In the genomic region with DNA sequence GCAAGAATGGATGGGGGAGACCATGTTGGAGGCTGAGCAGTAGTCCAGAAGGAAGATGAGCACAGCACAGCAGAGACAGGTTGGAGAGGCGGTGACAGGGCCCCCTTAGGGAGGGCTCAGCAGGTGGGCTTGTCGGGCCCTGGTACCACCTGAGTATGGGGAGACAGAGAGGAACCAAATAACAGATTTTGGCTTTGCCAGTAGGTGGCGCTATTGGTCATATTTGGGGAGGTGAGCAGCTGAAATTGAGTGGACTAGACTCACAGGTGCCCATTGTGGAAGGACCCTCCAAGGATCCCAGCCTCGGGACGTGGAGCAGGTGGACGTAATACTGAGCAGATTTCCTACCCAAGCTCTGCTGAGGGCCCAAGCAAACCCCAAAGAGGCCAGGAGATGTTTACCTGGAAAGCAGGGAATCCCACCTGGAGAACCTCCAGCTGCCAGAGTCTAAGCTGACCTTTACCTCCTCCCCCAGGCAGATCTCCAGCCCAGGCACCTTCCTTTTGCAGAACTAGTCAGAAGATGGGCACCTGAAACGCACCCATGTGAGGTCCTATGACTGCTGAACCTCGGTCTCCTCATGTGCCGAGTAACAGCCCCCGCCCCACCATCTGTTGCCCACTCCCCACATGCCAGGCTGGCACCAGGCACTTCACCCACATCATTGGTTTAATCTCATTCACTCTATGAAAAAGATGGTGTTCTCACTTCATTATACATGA, we compare ENCODE assay signal across 8 cellular contexts. TPM values are rescaled to one million over a fixed set of nuclear protein-coding genes. Genes with fewer than 3 reads are reported as not detected.
DNase-seq lines count a peak whose midpoint lies in the region; ATAC-seq and TF ChIP-seq lines count a peak whose summit lies in the region.

No MANE protein-coding gene starts in this region.

- WGBS in GM23248 (ENCODE audit: low coverage in 1 of 2, low lambda C conversion rate in 2 of 2, missing lambda C conversion rate in 2 of 2), 2 experiments = 37 to 39% methylated on average over 10 of the region's 10 CpGs

- H3K79me2 ChIP-seq in GM23248 (ENCODE audit: insufficient read depth) = no peaks in the 10 kb centered on the region

- no peaks in the 10 kb centered on the region for H4K20me1 ChIP-seq in GM23248 (ENCODE audit: insufficient read depth)

- H2AFZ ChIP-seq in GM23248 = no peak overlapping the region

- no peak overlapping the region for H3K9ac ChIP-seq in GM23248

- in situ Hi-C loops in GM23248 (cut with MboI) = loop anchor here (5.0 to 10.0 kb wide), 2 partner anchors 123 to 321 kb away; no protein-coding TSS in a partner anchor

- peaks cover 5% of the 10 kb centered on the region; the same call in 1 of the 2 replicates for H3K4me1 ChIP-seq in GM23248 (ENCODE audit: insufficient read depth)

- peaks cover 8% of the 10 kb centered on the region; the same call in 1 of the 2 replicates for H3F3A ChIP-seq in GM23248 (ENCODE audit: insufficient read depth)

- no peak for ATAC-seq in GM21717 (IDR thresholded peaks at IDR 0.05; ENCODE audit: unreplicated experiment)

- no peak overlapping the region for H3K4me3 ChIP-seq in GM23248
- no peak overlapping the region for H3K4me3 ChIP-seq in coronary artery

- no peaks in the 10 kb centered on the region for H3K9me2 ChIP-seq in GM23248 (ENCODE audit: insufficient read depth)

- H3K9me3 ChIP-seq in GM23248 (ENCODE audit: low read depth) = no peaks in the 10 kb centered on the region

- DNase-seq in AG08396 (ENCODE audit: low spot score) = peak; percentile 52
- DNase-seq in GM23248 = peak; percentile 61
- peak; percentile 31 for DNase-seq in NCI-H510A (lab: John Stamatoyannopoulos, UW)
- DNase-seq in activated CD4-positive, alpha-beta T cell treated with anti-CD3 and anti-CD28 coated beads, Interleukin-2, amount 50 U/mL, for 1 hour = peak; percentile 60
- DNase-seq in coronary artery (ENCODE audit: low spot score) = no peak
- peak; percentile 89 for DNase-seq in medulla oblongata (ENCODE audit: extremely low spot score)
- DNase-seq in stimulated activated CD8-positive, alpha-beta memory T cell treated with anti-CD3 and anti-CD28 coated beads, Interleukin-7, amount 100 ng/mL, for 1 hour (ENCODE audit: low read depth in 2 of 2) = peak; percentile 8 to 36

- no peaks in the 10 kb centered on the region for H3K36me3 ChIP-seq in GM23248 (ENCODE audit: low read depth)

- no peaks in the 10 kb centered on the region for H3K27me3 ChIP-seq in GM23248 (replicated peaks; ENCODE audit: insufficient read depth)

- H3K27ac ChIP-seq in GM23248 (no peak overlapping the region), coronary artery (no peak overlapping the region)

- peak; percentile 73 for TF ChIP-seq CTCF in coronary artery (IDR thresholded peaks at IDR 0.05)

- H3K4me2 ChIP-seq in GM23248 (ENCODE audit: unreplicated experiment) = no peak overlapping the region

RNA-seq across cellular contexts. Expression of a gene that starts 24.6 kb away (rescaled TPM):
- total RNA-seq in GM23248 (2014; rRNA removed; shearing (Covaris generic)) = 7.6 and 7.7 TPM in 2 replicates
- polyA plus RNA-seq in GM23248 (2016; fragmentation: Nextera tagmentation; extraction: Ambion mirVana) = 2.7 and 3.7 TPM in 2 replicates
